In the genomic region with DNA sequence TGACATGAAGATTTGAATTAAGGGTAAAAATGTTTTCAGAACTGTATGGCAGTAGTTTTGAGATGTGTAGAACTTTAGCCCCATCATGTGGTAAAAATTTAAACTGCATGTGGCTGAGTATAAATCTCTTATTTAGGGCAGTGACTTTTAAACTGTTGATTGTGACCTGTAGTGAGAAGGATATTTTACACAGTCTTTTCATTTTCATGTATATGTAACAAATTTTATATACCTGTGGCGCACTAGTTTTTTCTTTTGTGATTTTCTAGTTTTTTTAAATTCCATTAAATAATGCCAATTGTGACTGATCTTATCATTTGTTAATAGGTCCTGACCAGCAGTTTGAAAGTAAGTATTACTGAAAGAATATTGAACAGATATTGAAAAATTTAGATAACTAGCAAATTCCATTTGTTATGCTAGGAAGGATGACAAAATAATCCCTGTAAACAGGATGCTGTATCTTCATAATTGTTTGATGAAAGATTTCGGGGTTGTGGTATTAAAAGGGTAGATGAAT, we compare ENCODE assay signal across 8 cellular contexts. TPM values are rescaled to one million over a fixed set of nuclear protein-coding genes. Genes with fewer than 3 reads are reported as not detected.
DNase-seq lines count a peak whose midpoint lies in the region; ATAC-seq and TF ChIP-seq lines count a peak whose summit lies in the region.

No MANE protein-coding gene starts in this region.

- peaks cover 5% of the 10 kb centered on the region for H3K4me1 ChIP-seq in body of pancreas

- WGBS in body of pancreas, 2 donors = 47 to 63% methylated on average over 2 of the region's 2 CpGs

- no peaks in the 10 kb centered on the region for H3K27me3 ChIP-seq in body of pancreas

- peak; percentile 71 to 97 (median 94) for TF ChIP-seq CTCF in body of pancreas (IDR thresholded peaks at IDR 0.05)

- no peak overlapping the region for H3K27ac ChIP-seq in body of pancreas

- no peaks in the 10 kb centered on the region for H3K9me3 ChIP-seq in body of pancreas

- no peak overlapping the region for H3K4me3 ChIP-seq in body of pancreas

- no peak for TF ChIP-seq POLR2A in body of pancreas (IDR thresholded peaks at IDR 0.05)

- no peak for DNase-seq in activated naive CD4-positive, alpha-beta T cell (lab: John Stamatoyannopoulos, UW)
- DNase-seq in NOMO-1 treated with DMSO at 0.1 percent for 48 hours (lab: John Stamatoyannopoulos, UW; ENCODE audit: unreplicated experiment) = peak; percentile 51
- peak in 1 of 4 donors; percentile 32 for DNase-seq in body of pancreas
- peak; percentile 29 for DNase-seq in iPS-NIHi11 (ENCODE audit: low spot score)
- DNase-seq in stimulated activated naive B cell treated with anti-CD40 and anti-IgM and Interleukin-4, amounts not matched to agents 10 μg/mL and 1 μg/mL and 100 μg/mL, for 72 hours = no peak

- H3K36me3 Mint-ChIP-seq in activated naive CD4-positive, alpha-beta T cell treated with anti-CD3 and anti-CD28 coated beads, Interleukin-2, amount 50 U/mL, for 24 hours = peaks cover under 1% of the 10 kb centered on the region
- H3K36me3 Mint-ChIP-seq in stimulated activated naive B cell treated with anti-CD40 and anti-IgM and Interleukin-4, amounts not matched to agents 10 μg/mL and 1 μg/mL and 100 μg/mL, for 72 hours = peaks cover 13 to 25% of the 10 kb centered on the region in 2 donors

- H3K36me3 ChIP-seq in body of pancreas (replicated peaks in 1 of 2; ENCODE audit: insufficient read depth in 1 of 2, low read depth in 2 of 2) = no peaks in the 10 kb centered on the region

- ATAC-seq in HG03066 (IDR thresholded peaks at IDR 0.05; ENCODE audit: low read depth, unreplicated experiment) (peak; percentile 75), body of pancreas (peak; percentile 70), GM18907 (IDR thresholded peaks at IDR 0.05; ENCODE audit: unreplicated experiment) (no peak)
- ATAC-seq in stimulated activated naive B cell treated with anti-CD40 and anti-IgM and Interleukin-4, amounts not matched to agents 10 μg/mL and 1 μg/mL and 100 μg/mL, for 72 hours (replicated peaks) = peak; percentile 74 to 80

- no peaks in the 10 kb centered on the region for H3K27me3 Mint-ChIP-seq in activated naive CD4-positive, alpha-beta T cell treated with anti-CD3 and anti-CD28 coated beads, Interleukin-2, amount 50 U/mL, for 24 hours
- H3K27me3 Mint-ChIP-seq in stimulated activated naive B cell treated with anti-CD40 and anti-IgM and Interleukin-4, amounts not matched to agents 10 μg/mL and 1 μg/mL and 100 μg/mL, for 72 hours = no peaks in the 10 kb centered on the region

- no peak overlapping the region for H3K4me3 Mint-ChIP-seq in activated naive CD4-positive, alpha-beta T cell treated with anti-CD3 and anti-CD28 coated beads, Interleukin-2, amount 50 U/mL, for 24 hours
- no peak overlapping the region for H3K4me3 Mint-ChIP-seq in stimulated activated naive B cell treated with anti-CD40 and anti-IgM and Interleukin-4, amounts not matched to agents 10 μg/mL and 1 μg/mL and 100 μg/mL, for 72 hours

- no peaks in the 10 kb centered on the region for H3K9me3 Mint-ChIP-seq in activated naive CD4-positive, alpha-beta T cell treated with anti-CD3 and anti-CD28 coated beads, Interleukin-2, amount 50 U/mL, for 24 hours
- H3K9me3 Mint-ChIP-seq in stimulated activated naive B cell treated with anti-CD40 and anti-IgM and Interleukin-4, amounts not matched to agents 10 μg/mL and 1 μg/mL and 100 μg/mL, for 72 hours = no peaks in the 10 kb centered on the region

- intact Hi-C loops in body of pancreas (cut with DNase I) = loop anchor here (10.0 kb wide), 1 partner anchor 316 kb away; the partner anchor contains the start of gene SETD9

- H3K4me1 Mint-ChIP-seq in activated naive CD4-positive, alpha-beta T cell treated with anti-CD3 and anti-CD28 coated beads, Interleukin-2, amount 50 U/mL, for 24 hours = peaks cover 58% of the 10 kb centered on the region
- peaks cover 15 to 40% of the 10 kb centered on the region in 2 donors for H3K4me1 Mint-ChIP-seq in stimulated activated naive B cell treated with anti-CD40 and anti-IgM and Interleukin-4, amounts not matched to agents 10 μg/mL and 1 μg/mL and 100 μg/mL, for 72 hours

- H3K27ac Mint-ChIP-seq in activated naive CD4-positive, alpha-beta T cell treated with anti-CD3 and anti-CD28 coated beads, Interleukin-2, amount 50 U/mL, for 24 hours = peak overlapping the region; percentile 89
- H3K27ac Mint-ChIP-seq in stimulated activated naive B cell treated with anti-CD40 and anti-IgM and Interleukin-4, amounts not matched to agents 10 μg/mL and 1 μg/mL and 100 μg/mL, for 72 hours = peak overlapping the region; percentile 77

RNA-seq across cellular contexts. Expression of gene GPBP1, which starts 47.2 kb away (rescaled TPM):
- 10 to 100 TPM; 53.2 to 67.2 TPM for total RNA-seq in body of pancreas

Comparison
In these comparisons a context has a peak if more than half of its experiments do, and no peak if none do; other contexts are left out.
1. DNase-seq: peak in NOMO-1 treated with DMSO at 0.1 percent for 48 hours (single experiment) and iPS-NIHi11 (single experiment); none in activated naive CD4-positive, alpha-beta T cell (0 of 4) and stimulated activated naive B cell treated with anti-CD40 and anti-IgM and Interleukin-4, amounts not matched to agents 10 μg/mL and 1 μg/mL and 100 μg/mL, for 72 hours (single experiment).